ENCODE assay signal across 18 cellular contexts in the genomic region with DNA sequence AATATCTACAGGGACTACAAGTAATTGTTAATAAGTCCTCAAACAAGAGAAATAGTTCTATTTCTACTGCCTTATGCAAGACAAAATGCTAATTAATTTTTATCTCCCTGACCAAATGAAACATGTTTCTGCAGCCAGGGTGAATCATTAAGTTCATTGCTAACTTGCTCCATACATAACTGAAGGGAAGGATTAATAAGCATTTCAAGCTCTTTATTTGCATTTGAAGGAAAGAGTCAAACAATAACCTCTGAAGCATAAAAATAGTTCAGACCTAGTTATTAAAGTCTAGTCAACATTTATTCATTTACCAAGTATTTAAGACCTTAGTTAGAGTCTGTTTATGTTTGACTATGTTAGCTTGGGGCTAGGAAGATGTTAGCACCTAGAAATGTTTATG.
A peak's percentile ranks its signal among the peaks of the same experiment; 100 is the strongest.
DNase-seq lines count a peak whose midpoint lies in the region; ATAC-seq and TF ChIP-seq lines count a peak whose summit lies in the region.
"Had no signal": no experiment of that assay in that cellular context is flagged by ENCODE, and none has a peak within 500 bp of the region (broad histone marks: within the 10 kb centered on the region; RNA-seq: fewer than 3 reads in every experiment).

No MANE protein-coding gene starts in this region.

- DNase-seq in WTC11 (ENCODE audit: low spot score) (no peak), GM19238 (ENCODE audit: insufficient read length, low spot score) (no peak), NCI-H2196 (lab: John Stamatoyannopoulos, UW; ENCODE audit: unreplicated experiment) (no peak)
- DNase-seq: activated CD4-positive, alpha-beta T cell treated with anti-CD3 and anti-CD28 coated beads for 1 hour; activated CD8-positive, alpha-beta memory T cell treated with anti-CD3 and anti-CD28 coated beads, Interleukin-2, amount 50 U/mL, for 48 hours; DMS79; GOT3; naive B cell; NCI-H1092; NK-92 treated with Interleukin-12 subunit alpha and Interleukin-12 subunit beta, amount 100 ng/mL, for 24 hours; psoas muscle; SHP77; stimulated activated CD4-positive, alpha-beta T cell treated with anti-CD3 and anti-CD28 coated beads, Interleukin-12 subunit alpha, Interleukin-12 subunit beta, amount 100 ng/mL, for 4 hours had no signal

- CTCF ChIA-PET in WTC11 (lab: Charles Lee): interaction anchor here (0.6 kb wide), 1 partner anchor 63 kb away, joined by 3 read pairs; no protein-coding TSS in a partner anchor

- H3K27me3 Mint-ChIP-seq in WTC11 (ENCODE audit: low read depth): no peaks in the 10 kb centered on the region
- H3K27me3 Mint-ChIP-seq: activated naive CD4-positive, alpha-beta T cell treated with anti-CD3 and anti-CD28 coated beads, Interleukin-2, amount 50 U/mL, for 24 hours; naive B cell had no signal

- no peak for TF ChIP-seq CTCF in WTC11 (IDR thresholded peaks at IDR 0.05)

- H3K9me3 Mint-ChIP-seq in WTC11: no peaks in the 10 kb centered on the region
- H3K9me3 Mint-ChIP-seq: activated naive CD4-positive, alpha-beta T cell treated with anti-CD3 and anti-CD28 coated beads, Interleukin-2, amount 50 U/mL, for 24 hours; naive B cell had no signal

- peaks cover 6% of the 10 kb centered on the region for H3K36me3 Mint-ChIP-seq in WTC11
- H3K36me3 Mint-ChIP-seq: activated naive CD4-positive, alpha-beta T cell treated with anti-CD3 and anti-CD28 coated beads, Interleukin-2, amount 50 U/mL, for 24 hours; naive B cell had no signal

- peaks cover 20% of the 10 kb centered on the region for H3K4me1 Mint-ChIP-seq in WTC11

- peak overlapping the region; percentile 34; the same call in 1 of the 2 replicates for H3K27ac Mint-ChIP-seq in WTC11
- H3K27ac Mint-ChIP-seq: activated naive CD4-positive, alpha-beta T cell treated with anti-CD3 and anti-CD28 coated beads, Interleukin-2, amount 50 U/mL, for 24 hours had no signal

- POLR2A ChIA-PET in WTC11 (lab: Charles Lee): no interaction called here

- H3K4me3 Mint-ChIP-seq in WTC11: no peak overlapping the region
- H3K4me3 Mint-ChIP-seq: activated naive CD4-positive, alpha-beta T cell treated with anti-CD3 and anti-CD28 coated beads, Interleukin-2, amount 50 U/mL, for 24 hours; naive B cell had no signal

- peak; percentile 47 for ATAC-seq in GM19463 (IDR thresholded peaks at IDR 0.05; ENCODE audit: unreplicated experiment)
- peak; percentile 36 for ATAC-seq in HG03064 (IDR thresholded peaks at IDR 0.05; ENCODE audit: low read depth, unreplicated experiment)
- no peak for ATAC-seq in WTC11
- ATAC-seq in GM18502 (IDR thresholded peaks at IDR 0.05; ENCODE audit: poor library complexity, unreplicated experiment): no peak
- ATAC-seq in HG03520 (IDR thresholded peaks at IDR 0.05; ENCODE audit: unreplicated experiment): no peak
- ATAC-seq: psoas muscle had no signal

TF ChIP-seq in WTC11, 78 proteins besides CTCF, POLR2A, EP300 and RAD21:
- TF ChIP-seq, protein P1, sequence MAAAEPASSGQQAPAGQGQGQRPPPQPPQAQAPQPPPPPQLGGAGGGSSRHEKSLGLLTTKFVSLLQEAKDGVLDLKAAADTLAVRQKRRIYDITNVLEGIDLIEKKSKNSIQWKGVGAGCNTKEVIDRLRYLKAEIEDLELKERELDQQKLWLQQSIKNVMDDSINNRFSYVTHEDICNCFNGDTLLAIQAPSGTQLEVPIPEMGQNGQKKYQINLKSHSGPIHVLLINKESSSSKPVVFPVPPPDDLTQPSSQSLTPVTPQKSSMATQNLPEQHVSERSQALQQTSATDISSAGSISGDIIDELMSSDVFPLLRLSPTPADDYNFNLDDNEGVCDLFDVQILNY (CRISPR knock-in tag; IDR thresholded peaks at IDR 0.05): no peak
- TF ChIP-seq RELA (CRISPR knock-in tag; IDR thresholded peaks at IDR 0.05; ENCODE audit: borderline replicate concordance) (no peak), HMGA2 (CRISPR knock-in tag; IDR thresholded peaks at IDR 0.05) (no peak), ZNF423 (CRISPR knock-in tag; IDR thresholded peaks at IDR 0.05) (no peak), ZNF416 (CRISPR knock-in tag; IDR thresholded peaks at IDR 0.05) (no peak), TEAD4 (CRISPR knock-in tag; IDR thresholded peaks at IDR 0.05) (no peak), IRF2 (CRISPR knock-in tag; IDR thresholded peaks at IDR 0.05; ENCODE audit: borderline replicate concordance, low read depth) (no peak), FOXK1 (CRISPR knock-in tag; IDR thresholded peaks at IDR 0.05) (no peak), NR2C2 (CRISPR knock-in tag; IDR thresholded peaks at IDR 0.05) (no peak), ZNF232 (CRISPR knock-in tag; IDR thresholded peaks at IDR 0.05) (no peak), ELF4 (CRISPR knock-in tag; IDR thresholded peaks at IDR 0.05; ENCODE audit: low read depth) (no peak)
- TF ChIP-seq, protein P2, sequence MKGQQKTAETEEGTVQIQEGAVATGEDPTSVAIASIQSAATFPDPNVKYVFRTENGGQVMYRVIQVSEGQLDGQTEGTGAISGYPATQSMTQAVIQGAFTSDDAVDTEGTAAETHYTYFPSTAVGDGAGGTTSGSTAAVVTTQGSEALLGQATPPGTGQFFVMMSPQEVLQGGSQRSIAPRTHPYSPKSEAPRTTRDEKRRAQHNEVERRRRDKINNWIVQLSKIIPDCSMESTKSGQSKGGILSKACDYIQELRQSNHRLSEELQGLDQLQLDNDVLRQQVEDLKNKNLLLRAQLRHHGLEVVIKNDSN (CRISPR knock-in tag; IDR thresholded peaks at IDR 0.05): no peak
- TF ChIP-seq, protein P3, sequence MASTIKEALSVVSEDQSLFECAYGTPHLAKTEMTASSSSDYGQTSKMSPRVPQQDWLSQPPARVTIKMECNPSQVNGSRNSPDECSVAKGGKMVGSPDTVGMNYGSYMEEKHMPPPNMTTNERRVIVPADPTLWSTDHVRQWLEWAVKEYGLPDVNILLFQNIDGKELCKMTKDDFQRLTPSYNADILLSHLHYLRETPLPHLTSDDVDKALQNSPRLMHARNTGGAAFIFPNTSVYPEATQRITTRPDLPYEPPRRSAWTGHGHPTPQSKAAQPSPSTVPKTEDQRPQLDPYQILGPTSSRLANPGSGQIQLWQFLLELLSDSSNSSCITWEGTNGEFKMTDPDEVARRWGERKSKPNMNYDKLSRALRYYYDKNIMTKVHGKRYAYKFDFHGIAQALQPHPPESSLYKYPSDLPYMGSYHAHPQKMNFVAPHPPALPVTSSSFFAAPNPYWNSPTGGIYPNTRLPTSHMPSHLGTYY (CRISPR knock-in tag; IDR thresholded peaks at IDR 0.05): no peak
- TF ChIP-seq, protein P4, sequence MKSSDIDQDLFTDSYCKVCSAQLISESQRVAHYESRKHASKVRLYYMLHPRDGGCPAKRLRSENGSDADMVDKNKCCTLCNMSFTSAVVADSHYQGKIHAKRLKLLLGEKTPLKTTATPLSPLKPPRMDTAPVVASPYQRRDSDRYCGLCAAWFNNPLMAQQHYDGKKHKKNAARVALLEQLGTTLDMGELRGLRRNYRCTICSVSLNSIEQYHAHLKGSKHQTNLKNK (CRISPR knock-in tag; IDR thresholded peaks at IDR 0.05): no peak
- TF ChIP-seq, protein P5, sequence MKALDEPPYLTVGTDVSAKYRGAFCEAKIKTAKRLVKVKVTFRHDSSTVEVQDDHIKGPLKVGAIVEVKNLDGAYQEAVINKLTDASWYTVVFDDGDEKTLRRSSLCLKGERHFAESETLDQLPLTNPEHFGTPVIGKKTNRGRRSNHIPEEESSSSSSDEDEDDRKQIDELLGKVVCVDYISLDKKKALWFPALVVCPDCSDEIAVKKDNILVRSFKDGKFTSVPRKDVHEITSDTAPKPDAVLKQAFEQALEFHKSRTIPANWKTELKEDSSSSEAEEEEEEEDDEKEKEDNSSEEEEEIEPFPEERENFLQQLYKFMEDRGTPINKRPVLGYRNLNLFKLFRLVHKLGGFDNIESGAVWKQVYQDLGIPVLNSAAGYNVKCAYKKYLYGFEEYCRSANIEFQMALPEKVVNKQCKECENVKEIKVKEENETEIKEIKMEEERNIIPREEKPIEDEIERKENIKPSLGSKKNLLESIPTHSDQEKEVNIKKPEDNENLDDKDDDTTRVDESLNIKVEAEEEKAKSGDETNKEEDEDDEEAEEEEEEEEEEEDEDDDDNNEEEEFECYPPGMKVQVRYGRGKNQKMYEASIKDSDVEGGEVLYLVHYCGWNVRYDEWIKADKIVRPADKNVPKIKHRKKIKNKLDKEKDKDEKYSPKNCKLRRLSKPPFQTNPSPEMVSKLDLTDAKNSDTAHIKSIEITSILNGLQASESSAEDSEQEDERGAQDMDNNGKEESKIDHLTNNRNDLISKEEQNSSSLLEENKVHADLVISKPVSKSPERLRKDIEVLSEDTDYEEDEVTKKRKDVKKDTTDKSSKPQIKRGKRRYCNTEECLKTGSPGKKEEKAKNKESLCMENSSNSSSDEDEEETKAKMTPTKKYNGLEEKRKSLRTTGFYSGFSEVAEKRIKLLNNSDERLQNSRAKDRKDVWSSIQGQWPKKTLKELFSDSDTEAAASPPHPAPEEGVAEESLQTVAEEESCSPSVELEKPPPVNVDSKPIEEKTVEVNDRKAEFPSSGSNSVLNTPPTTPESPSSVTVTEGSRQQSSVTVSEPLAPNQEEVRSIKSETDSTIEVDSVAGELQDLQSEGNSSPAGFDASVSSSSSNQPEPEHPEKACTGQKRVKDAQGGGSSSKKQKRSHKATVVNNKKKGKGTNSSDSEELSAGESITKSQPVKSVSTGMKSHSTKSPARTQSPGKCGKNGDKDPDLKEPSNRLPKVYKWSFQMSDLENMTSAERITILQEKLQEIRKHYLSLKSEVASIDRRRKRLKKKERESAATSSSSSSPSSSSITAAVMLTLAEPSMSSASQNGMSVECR (CRISPR knock-in tag; IDR thresholded peaks at IDR 0.05; ENCODE audit: borderline replicate concordance): no peak
- TF ChIP-seq, protein P6, sequence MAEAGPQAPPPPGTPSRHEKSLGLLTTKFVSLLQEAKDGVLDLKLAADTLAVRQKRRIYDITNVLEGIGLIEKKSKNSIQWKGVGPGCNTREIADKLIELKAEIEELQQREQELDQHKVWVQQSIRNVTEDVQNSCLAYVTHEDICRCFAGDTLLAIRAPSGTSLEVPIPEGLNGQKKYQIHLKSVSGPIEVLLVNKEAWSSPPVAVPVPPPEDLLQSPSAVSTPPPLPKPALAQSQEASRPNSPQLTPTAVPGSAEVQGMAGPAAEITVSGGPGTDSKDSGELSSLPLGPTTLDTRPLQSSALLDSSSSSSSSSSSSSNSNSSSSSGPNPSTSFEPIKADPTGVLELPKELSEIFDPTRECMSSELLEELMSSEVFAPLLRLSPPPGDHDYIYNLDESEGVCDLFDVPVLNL (CRISPR knock-in tag; IDR thresholded peaks at IDR 0.05; ENCODE audit: borderline replicate concordance, low read depth): no peak
- TF ChIP-seq, protein P7, sequence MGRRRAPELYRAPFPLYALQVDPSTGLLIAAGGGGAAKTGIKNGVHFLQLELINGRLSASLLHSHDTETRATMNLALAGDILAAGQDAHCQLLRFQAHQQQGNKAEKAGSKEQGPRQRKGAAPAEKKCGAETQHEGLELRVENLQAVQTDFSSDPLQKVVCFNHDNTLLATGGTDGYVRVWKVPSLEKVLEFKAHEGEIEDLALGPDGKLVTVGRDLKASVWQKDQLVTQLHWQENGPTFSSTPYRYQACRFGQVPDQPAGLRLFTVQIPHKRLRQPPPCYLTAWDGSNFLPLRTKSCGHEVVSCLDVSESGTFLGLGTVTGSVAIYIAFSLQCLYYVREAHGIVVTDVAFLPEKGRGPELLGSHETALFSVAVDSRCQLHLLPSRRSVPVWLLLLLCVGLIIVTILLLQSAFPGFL (CRISPR knock-in tag; IDR thresholded peaks at IDR 0.05; ENCODE audit: borderline replicate concordance): no peak
TF ChIP-seq in WTC11: peak in this region for 0.

Comparison
In these comparisons a context has a peak if more than half of its experiments do, and no peak if none do; other contexts are left out.
1. ATAC-seq: peak in GM19463 (single experiment) and HG03064 (single experiment); none in WTC11 (single experiment), GM18502 (single experiment) and HG03520 (single experiment).